8 cellular contexts compared by ENCODE assay signal in the genomic region with DNA sequence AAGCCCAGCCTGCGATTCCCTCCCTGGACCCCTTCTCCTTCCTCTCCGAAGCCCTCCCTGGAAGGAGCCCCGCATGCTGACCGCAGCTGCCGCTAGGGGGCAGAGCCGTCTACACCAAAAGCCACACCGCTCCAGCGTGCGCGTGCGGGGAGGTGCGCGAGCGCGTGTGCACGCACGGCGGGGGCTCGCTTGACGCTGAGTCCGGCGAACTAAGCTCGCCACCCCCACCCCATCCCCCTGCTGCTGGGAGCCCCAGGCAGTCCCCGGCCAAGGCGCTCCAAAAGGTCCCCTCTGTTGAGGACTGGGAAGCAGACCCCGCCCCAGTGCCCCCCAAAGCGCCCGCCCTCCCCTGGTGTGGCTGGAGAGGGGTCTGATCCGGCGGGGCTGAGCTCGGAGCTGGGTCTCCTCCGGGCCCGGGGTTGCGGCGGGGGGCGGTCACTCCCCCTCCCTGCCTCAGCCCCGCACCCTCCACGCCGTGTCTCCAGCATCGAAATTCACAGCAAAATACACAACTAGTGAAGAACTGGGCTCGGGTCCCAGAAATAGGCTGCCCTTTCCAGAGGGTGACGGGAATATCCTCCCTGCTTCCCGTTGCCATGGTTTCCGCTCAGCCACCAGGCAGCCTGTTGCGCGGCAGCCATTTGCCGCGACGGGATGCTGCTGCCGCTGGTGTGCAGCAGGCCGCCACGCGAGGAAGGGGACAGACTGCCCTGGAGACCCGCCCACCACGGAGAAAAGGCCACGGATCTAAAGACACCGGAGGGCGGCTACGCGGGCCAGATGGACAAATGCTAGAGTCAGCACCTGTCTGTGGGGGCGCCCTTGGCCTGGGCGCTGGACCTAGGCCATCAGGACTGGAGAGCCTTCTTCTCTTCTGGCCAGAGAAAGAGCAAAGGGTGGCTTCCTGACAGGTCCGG. TPM values are rescaled to one million over a fixed set of nuclear protein-coding genes. Genes with fewer than 3 reads are reported as not detected.
A peak's percentile ranks its signal among the peaks of the same experiment; 100 is the strongest.
DNase-seq lines count a peak whose midpoint lies in the region; ATAC-seq lines count a peak whose summit lies in the region.

No MANE protein-coding gene starts in this region.

- ATAC-seq in HG03159 (IDR thresholded peaks at IDR 0.05; ENCODE audit: unreplicated experiment) (peak; percentile 68), esophagus mucosa (peak; percentile 80), naive B cell (ENCODE audit: low read depth in 2 of 2) (peak; percentile 93 to 94), HG03139 (IDR thresholded peaks at IDR 0.05; ENCODE audit: unreplicated experiment) (no peak)

- no peaks in the 10 kb centered on the region for H3K9me3 Mint-ChIP-seq in activated T-cell treated with anti-CD3 and anti-CD28 coated beads, Interleukin-2, amount 50 U/mL, for 24 hours
- H3K9me3 Mint-ChIP-seq in naive B cell: peaks cover 0 to 6% (median 0%) of the 10 kb centered on the region in 7 donors

- peak; percentile 93 for DNase-seq in ELF-1 (ENCODE audit: low read depth, low spot score)
- DNase-seq in NCI-H82 (lab: John Stamatoyannopoulos, UW): peak; percentile 67
- DNase-seq in activated T-cell treated with anti-CD3 and anti-CD28 coated beads, Interleukin-2, amount 50 U/mL, for 24 hours: peak; percentile 85
- peak; percentile 67 for DNase-seq in naive B cell
- peak; percentile 31 to 64 for DNase-seq in stimulated activated CD8-positive, alpha-beta memory T cell treated with anti-CD3 and anti-CD28 coated beads, Interleukin-7, amount 100 ng/mL, for 1 hour (ENCODE audit: low read depth in 2 of 2)

- peaks cover 44% of the 10 kb centered on the region for H3K27me3 Mint-ChIP-seq in activated T-cell treated with anti-CD3 and anti-CD28 coated beads, Interleukin-2, amount 50 U/mL, for 24 hours
- H3K27me3 Mint-ChIP-seq in naive B cell: peaks cover 0 to 16% (median 0%) of the 10 kb centered on the region in 3 donors

- peak overlapping the region; percentile 37 for H3K27ac Mint-ChIP-seq in activated T-cell treated with anti-CD3 and anti-CD28 coated beads, Interleukin-2, amount 50 U/mL, for 24 hours
- peak overlapping the region in 3 of 6 donors; percentile 47 to 66 (median 66) for H3K27ac Mint-ChIP-seq in naive B cell

- H3K4me1 Mint-ChIP-seq in activated T-cell treated with anti-CD3 and anti-CD28 coated beads, Interleukin-2, amount 50 U/mL, for 24 hours (ENCODE audit: low read depth): peaks cover 7% of the 10 kb centered on the region
- peaks cover 3 to 11% (median 8%) of the 10 kb centered on the region in 3 donors for H3K4me1 Mint-ChIP-seq in naive B cell

- H3K4me3 Mint-ChIP-seq in activated T-cell treated with anti-CD3 and anti-CD28 coated beads, Interleukin-2, amount 50 U/mL, for 24 hours: peak overlapping the region; percentile 50
- H3K4me3 Mint-ChIP-seq in naive B cell: peak overlapping the region; percentile 81 to 88 (median 86)

- no peaks in the 10 kb centered on the region for H3K36me3 Mint-ChIP-seq in activated T-cell treated with anti-CD3 and anti-CD28 coated beads, Interleukin-2, amount 50 U/mL, for 24 hours (ENCODE audit: low read depth)
- H3K36me3 Mint-ChIP-seq in naive B cell: no peaks in the 10 kb centered on the region

RNA-seq across cellular contexts. Expression of a gene that starts 11.2 kb away (rescaled TPM):
- total RNA-seq in esophagus mucosa: 18.2 TPM
- 10 to 100 TPM; 31.9 to 88.0 (median 69.7) TPM for polyA plus RNA-seq in naive B cell (ENCODE audit: low read depth in 6 of 6)

RNA-seq across cellular contexts. Expression of a gene that starts 36.8 kb away (rescaled TPM):
- total RNA-seq in esophagus mucosa: 0.76 TPM
- polyA plus RNA-seq in naive B cell (ENCODE audit: low read depth in 6 of 6): not detected
